Comparison of ENCODE assay signal across 12 cellular contexts in the genomic region with DNA sequence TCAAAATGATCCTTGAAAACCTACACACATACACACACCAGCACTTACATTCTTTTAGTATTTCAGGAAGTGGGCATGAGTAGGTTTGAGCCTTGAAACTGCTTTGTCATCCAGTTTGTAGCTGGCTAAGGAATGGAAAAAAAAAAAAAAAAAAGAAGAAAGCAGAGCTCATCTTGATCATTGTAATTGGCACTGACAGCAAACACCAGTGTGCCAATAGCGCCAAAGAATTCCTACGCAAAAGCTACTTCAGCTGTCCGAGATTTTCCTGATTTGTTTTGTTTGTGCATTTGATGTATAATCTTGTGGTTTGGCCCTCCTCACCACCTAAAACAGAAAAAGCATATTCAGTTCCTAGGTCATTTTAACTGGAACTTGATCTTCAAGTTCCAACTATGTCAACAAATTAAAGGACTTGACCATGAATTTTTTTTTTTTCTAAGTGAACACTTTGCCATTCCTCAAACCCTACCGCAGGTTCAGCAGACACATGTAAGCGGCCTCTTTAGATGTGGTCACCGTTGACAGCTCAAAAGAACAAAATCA. TPM values are rescaled to one million over a fixed set of nuclear protein-coding genes. Genes with fewer than 3 reads are reported as not detected.
DNase-seq lines count a peak whose midpoint lies in the region; FAIRE-seq and TF ChIP-seq lines count a peak whose summit lies in the region.
"Had no signal": no experiment of that assay in that cellular context is flagged by ENCODE, and none has a peak within 500 bp of the region (broad histone marks: within the 10 kb centered on the region; RNA-seq: fewer than 3 reads in every experiment).

No MANE protein-coding gene starts in this region.

- H3K4me3 Mint-ChIP-seq in dendritic cell treated with granulocyte-macrophage colony-stimulating factor and Interleukin-4, amounts not matched to agents 40 ng/mL and 50 ng/mL, for 4 days, result no peak overlapping the region
- H3K4me3 Mint-ChIP-seq in progenitor cell of endocrine pancreas (ENCODE audit: low read depth), result no peak overlapping the region
- H3K4me3 Mint-ChIP-seq: effector memory CD8-positive, alpha-beta T cell had no signal

- TF ChIP-seq CTCF in progenitor cell of endocrine pancreas (IDR thresholded peaks at IDR 0.05; ENCODE audit: unreplicated experiment) (no peak), esophagus muscularis mucosa (IDR thresholded peaks at IDR 0.05) (no peak)

- H3K4me1 Mint-ChIP-seq in dendritic cell treated with granulocyte-macrophage colony-stimulating factor and Interleukin-4, amounts not matched to agents 40 ng/mL and 50 ng/mL, for 4 days (ENCODE audit: low read depth), result peaks cover 23% of the 10 kb centered on the region
- peaks cover 16% of the 10 kb centered on the region for H3K4me1 Mint-ChIP-seq in progenitor cell of endocrine pancreas (ENCODE audit: low read depth)

- peak; percentile 71 for DNase-seq in GDM1 (lab: John Stamatoyannopoulos, UW)
- DNase-seq in NCI-H460 (ENCODE audit: extremely low read depth, low read depth), result peak; percentile 86
- DNase-seq in progenitor cell of endocrine pancreas (ENCODE audit: low spot score, unreplicated experiment), result no peak
- no peak for DNase-seq in T-helper 2 cell
- no peak for DNase-seq in activated CD8-positive, alpha-beta memory T cell treated with anti-CD3 and anti-CD28 coated beads, Interleukin-2, amount 50 U/mL, for 48 hours
- DNase-seq in esophagus muscularis mucosa (ENCODE audit: extremely low spot score), result no peak
- no peak for DNase-seq in GM12892 (ENCODE audit: insufficient read length)
- DNase-seq: activated T-cell treated with anti-CD3 and anti-CD28 coated beads for 4 hours; effector memory CD8-positive, alpha-beta T cell; mucosa of descending colon; SHP77 treated with DMSO at 0.1 percent for 48 hours had no signal

- intact Hi-C loops in dendritic cell treated with granulocyte-macrophage colony-stimulating factor and Interleukin-4, amounts not matched to agents 40 ng/mL and 50 ng/mL, for 4 days (cut with micrococcal nuclease), result no loop called here
- intact Hi-C loops in esophagus muscularis mucosa (cut with DNase I), result no loop called here

- WGBS in esophagus muscularis mucosa, result 84% methylated on average over 6 of the region's 6 CpGs

- H3K4me3 ChIP-seq in esophagus muscularis mucosa, result no peak overlapping the region
- H3K4me3 ChIP-seq: mucosa of descending colon had no signal

- H3K27ac Mint-ChIP-seq in dendritic cell treated with granulocyte-macrophage colony-stimulating factor and Interleukin-4, amounts not matched to agents 40 ng/mL and 50 ng/mL, for 4 days, result peak overlapping the region; percentile 72
- peak overlapping the region; percentile 81 for H3K27ac Mint-ChIP-seq in progenitor cell of endocrine pancreas
- H3K27ac Mint-ChIP-seq: effector memory CD8-positive, alpha-beta T cell had no signal

- no peak for FAIRE-seq in GM12892 (lab: Jason Lieb, UNC)

- TF ChIP-seq POLR2A in esophagus muscularis mucosa (IDR thresholded peaks at IDR 0.05; ENCODE audit: low read depth), result no peak
- TF ChIP-seq POLR2A in GM12892 (IDR thresholded peaks at IDR 0.05; ENCODE audit: low read depth, low read length), result no peak

- no peaks in the 10 kb centered on the region for H3K36me3 Mint-ChIP-seq in dendritic cell treated with granulocyte-macrophage colony-stimulating factor and Interleukin-4, amounts not matched to agents 40 ng/mL and 50 ng/mL, for 4 days (ENCODE audit: low read depth)
- peaks cover 48% of the 10 kb centered on the region for H3K36me3 Mint-ChIP-seq in progenitor cell of endocrine pancreas (ENCODE audit: insufficient read depth)

- H3K27me3 Mint-ChIP-seq in dendritic cell treated with granulocyte-macrophage colony-stimulating factor and Interleukin-4, amounts not matched to agents 40 ng/mL and 50 ng/mL, for 4 days, result peaks cover 2% of the 10 kb centered on the region
- H3K27me3 Mint-ChIP-seq in progenitor cell of endocrine pancreas, result no peaks in the 10 kb centered on the region
- H3K27me3 Mint-ChIP-seq: effector memory CD8-positive, alpha-beta T cell had no signal

- no peaks in the 10 kb centered on the region for H3K27me3 ChIP-seq in esophagus muscularis mucosa

- H3K4me1 ChIP-seq in esophagus muscularis mucosa, result no peaks in the 10 kb centered on the region

- TF ChIP-seq EP300 in esophagus muscularis mucosa (IDR thresholded peaks at IDR 0.05), result no peak

- no peak overlapping the region for H3K27ac ChIP-seq in esophagus muscularis mucosa (replicated peaks in 1 of 4)

- peaks cover 0 to 9% (median 0%) of the 10 kb centered on the region in 4 donors for H3K9me3 ChIP-seq in esophagus muscularis mucosa

- no peaks in the 10 kb centered on the region for H3K9me3 Mint-ChIP-seq in dendritic cell treated with granulocyte-macrophage colony-stimulating factor and Interleukin-4, amounts not matched to agents 40 ng/mL and 50 ng/mL, for 4 days
- H3K9me3 Mint-ChIP-seq in progenitor cell of endocrine pancreas (ENCODE audit: low read depth), result peaks cover 20% of the 10 kb centered on the region

- H3K36me3 ChIP-seq in esophagus muscularis mucosa, result no peaks in the 10 kb centered on the region

RNA-seq across cellular contexts. Expression of gene FLRT2, which starts 57.3 kb away (rescaled TPM):
- total RNA-seq in NCI-H460 (2014; rRNA removed; shearing (Covaris generic)), result 43.4 and 45.0 TPM in 2 replicates
- polyA plus RNA-seq in NCI-H460 (2014; cell fraction: nucleus; rRNA removed), result 24.3 and 26.5 TPM in 2 replicates
- total RNA-seq in progenitor cell of endocrine pancreas, result 312 and 318 TPM in 2 replicates
- total RNA-seq in esophagus muscularis mucosa, result 10 to 100 TPM in 2 of 4 donors, 1 to 10 TPM in 2; 2.5 to 13.0 (median 7.9) TPM
- 0.06 TPM for polyA plus RNA-seq in GM12892 (2012; ENCODE audit: missing spikeins)

Comparison
In these comparisons a context has a peak if more than half of its experiments do, and no peak if none do; other contexts are left out.
1. DNase-seq: peak in GDM1 (single experiment) and NCI-H460 (single experiment); none in progenitor cell of endocrine pancreas (single experiment), T-helper 2 cell (0 of 5), activated CD8-positive, alpha-beta memory T cell treated with anti-CD3 and anti-CD28 coated beads, Interleukin-2, amount 50 U/mL, for 48 hours (single experiment), esophagus muscularis mucosa (single experiment) and GM12892 (single experiment).